In the genomic region with DNA sequence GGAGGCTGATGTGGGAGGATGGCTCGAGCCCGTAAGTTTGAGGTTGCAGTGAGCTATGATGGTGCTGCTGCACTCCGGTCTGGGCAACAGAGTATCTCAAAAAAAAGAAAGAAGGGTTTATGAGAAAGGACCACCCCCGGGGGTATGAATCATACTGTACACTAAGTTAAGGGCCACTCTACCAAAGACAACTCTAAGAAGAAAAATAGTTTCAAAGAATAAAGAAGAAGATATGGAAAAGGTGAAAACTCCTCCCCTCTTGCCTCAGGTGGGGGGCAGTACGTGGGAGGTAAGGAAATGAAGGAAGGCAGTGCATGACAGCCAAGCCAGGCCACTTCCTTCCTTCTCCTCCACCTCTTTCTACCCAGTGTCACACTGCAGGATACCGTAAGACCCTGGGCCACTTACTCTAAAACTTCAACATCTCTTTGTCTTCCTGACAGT, we compare ENCODE assay signal across 10 cellular contexts.
DNase-seq lines count a peak whose midpoint lies in the region; TF ChIP-seq lines count a peak whose summit lies in the region.
"Had no signal": no experiment of that assay in that cellular context is flagged by ENCODE, and none has a peak within 500 bp of the region (broad histone marks: within the 10 kb centered on the region; RNA-seq: fewer than 3 reads in every experiment).

No MANE protein-coding gene starts in this region.

- no peaks in the 10 kb centered on the region for H3K27me3 ChIP-seq in effector memory CD4-positive, alpha-beta T cell (replicated peaks; ENCODE audit: control insufficient read depth, insufficient read depth, low read length, poor library complexity, severe bottlenecking)
- H3K27me3 ChIP-seq in tibial nerve (no peaks in the 10 kb centered on the region), endodermal cell (ENCODE audit: control insufficient read depth, insufficient read depth, low read length, poor library complexity, severe bottlenecking) (peaks cover 56% of the 10 kb centered on the region)
- H3K27me3 ChIP-seq: gastroesophageal sphincter, ovary had no signal

- intact Hi-C loops in activated CD4-positive, alpha-beta T cell treated with anti-CD3 and anti-CD28 coated beads, Interleukin-2, amount 10 ng/mL, durations not matched to agents 24 days and 14 days (cut with micrococcal nuclease), result loop anchor here (10.0 kb wide), 2 partner anchors 218 to 348 kb away; no protein-coding TSS in a partner anchor

- peak; percentile 78 for DNase-seq in activated CD4-positive, alpha-beta T cell treated with anti-CD3 and anti-CD28 coated beads, Interleukin-2, amount 10 ng/mL, durations not matched to agents 24 days and 14 days
- DNase-seq in effector memory CD4-positive, alpha-beta T cell, result peak in 1 of 3 donors; percentile 19
- DNase-seq in stimulated activated CD8-positive, alpha-beta memory T cell treated with anti-CD3 and anti-CD28 coated beads, Interleukin-4, amount 100 ng/mL, for 48 hours, result peak; percentile 65
- DNase-seq in NCI-H1436 treated with DMSO at 0.1 percent for 48 hours (lab: John Stamatoyannopoulos, UW) (no peak), tibial nerve (ENCODE audit: low spot score in 2 of 2) (no peak), endodermal cell (no peak)
- DNase-seq: DMS53, ovary had no signal

- no peak overlapping the region for H3K9ac ChIP-seq in endodermal cell (ENCODE audit: extremely low read depth, low read length, poor library complexity, severe bottlenecking)

- no peaks in the 10 kb centered on the region for H3K36me3 ChIP-seq in effector memory CD4-positive, alpha-beta T cell (ENCODE audit: control insufficient read depth, insufficient read depth, low read length)
- H3K36me3 ChIP-seq in tibial nerve, result no peaks in the 10 kb centered on the region
- no peaks in the 10 kb centered on the region for H3K36me3 ChIP-seq in endodermal cell (ENCODE audit: control insufficient read depth, insufficient read depth, low read length)
- H3K36me3 ChIP-seq: ovary had no signal

- H3K9me3 ChIP-seq in effector memory CD4-positive, alpha-beta T cell (ENCODE audit: control insufficient read depth, low read length), result no peaks in the 10 kb centered on the region
- H3K9me3 ChIP-seq in tibial nerve (no peaks in the 10 kb centered on the region), endodermal cell (ENCODE audit: control insufficient read depth, low read length) (no peaks in the 10 kb centered on the region)
- H3K9me3 ChIP-seq: gastroesophageal sphincter, ovary had no signal

- H3K4me1 ChIP-seq in effector memory CD4-positive, alpha-beta T cell (ENCODE audit: control insufficient read depth, insufficient read depth, low read length, poor library complexity, severe bottlenecking), result peaks cover 92% of the 10 kb centered on the region
- peaks cover 0 to 38% (median 20%) of the 10 kb centered on the region in 4 donors for H3K4me1 ChIP-seq in tibial nerve
- peaks cover 4% of the 10 kb centered on the region for H3K4me1 ChIP-seq in endodermal cell (ENCODE audit: control insufficient read depth, insufficient read depth, low read length)

- H3K27me3 Mint-ChIP-seq in IgD-negative memory B cell, result no peaks in the 10 kb centered on the region
- H3K27me3 Mint-ChIP-seq in activated CD4-positive, alpha-beta T cell treated with anti-CD3 and anti-CD28 coated beads, Interleukin-2, amount 10 ng/mL, durations not matched to agents 24 days and 14 days, result no peaks in the 10 kb centered on the region
- peaks cover 36% of the 10 kb centered on the region for H3K27me3 Mint-ChIP-seq in endodermal cell (ENCODE audit: insufficient read depth)

- no peak for TF ChIP-seq CTCF in tibial nerve (IDR thresholded peaks at IDR 0.05)
- no peak for TF ChIP-seq CTCF in endodermal cell (conservative IDR thresholded peaks at IDR 0.05)

- 83 to 84% methylated on average over 6 of the region's 6 CpGs for WGBS in tibial nerve, 2 donors
- 95 to 100% methylated on average over 1 to 5 of the region's 6 CpGs for WGBS in endodermal cell (ENCODE audit: insufficient coverage in 1 of 2, insufficient read length in 1 of 2), 2 experiments

- H3K9me3 Mint-ChIP-seq in IgD-negative memory B cell (no peaks in the 10 kb centered on the region), endodermal cell (no peaks in the 10 kb centered on the region)
- no peaks in the 10 kb centered on the region for H3K9me3 Mint-ChIP-seq in activated CD4-positive, alpha-beta T cell treated with anti-CD3 and anti-CD28 coated beads, Interleukin-2, amount 10 ng/mL, durations not matched to agents 24 days and 14 days

- no peak for TF ChIP-seq EP300 in tibial nerve (IDR thresholded peaks at IDR 0.05)

- H3K27ac Mint-ChIP-seq in IgD-negative memory B cell (peak overlapping the region; percentile 58 to 95 (median 87)), endodermal cell (no peak overlapping the region)
- H3K27ac Mint-ChIP-seq in activated CD4-positive, alpha-beta T cell treated with anti-CD3 and anti-CD28 coated beads, Interleukin-2, amount 10 ng/mL, durations not matched to agents 24 days and 14 days, result peak overlapping the region; percentile 97

- H3K36me3 Mint-ChIP-seq in IgD-negative memory B cell, result peaks cover 7% of the 10 kb centered on the region
- peaks cover 27% of the 10 kb centered on the region for H3K36me3 Mint-ChIP-seq in activated CD4-positive, alpha-beta T cell treated with anti-CD3 and anti-CD28 coated beads, Interleukin-2, amount 10 ng/mL, durations not matched to agents 24 days and 14 days (ENCODE audit: low read depth)
- H3K36me3 Mint-ChIP-seq in endodermal cell (ENCODE audit: low read depth), result no peaks in the 10 kb centered on the region

- H3K4me3 ChIP-seq in effector memory CD4-positive, alpha-beta T cell (ENCODE audit: insufficient read depth, low read depth, low read length, poor library complexity, severe bottlenecking), result no peak overlapping the region
- H3K4me3 ChIP-seq in tibial nerve, result no peak overlapping the region
- no peak overlapping the region for H3K4me3 ChIP-seq in endodermal cell (ENCODE audit: low read length)
- H3K4me3 ChIP-seq: gastroesophageal sphincter, ovary had no signal

- H3K27ac ChIP-seq in effector memory CD4-positive, alpha-beta T cell (ENCODE audit: insufficient read depth, low read length, poor library complexity, severe bottlenecking), result peak overlapping the region; percentile 70
- H3K27ac ChIP-seq in tibial nerve (no peak overlapping the region), endodermal cell (ENCODE audit: low read depth, low read length) (no peak overlapping the region)
- H3K27ac ChIP-seq: gastroesophageal sphincter, ovary had no signal

- no peak for TF ChIP-seq POLR2A in tibial nerve (IDR thresholded peaks at IDR 0.05)

- H3K4me3 Mint-ChIP-seq in IgD-negative memory B cell (peak overlapping the region; percentile 31 to 88 (median 50)), endodermal cell (no peak overlapping the region)
- H3K4me3 Mint-ChIP-seq in activated CD4-positive, alpha-beta T cell treated with anti-CD3 and anti-CD28 coated beads, Interleukin-2, amount 10 ng/mL, durations not matched to agents 24 days and 14 days, result peak overlapping the region; percentile 84

- H3K4me1 Mint-ChIP-seq in IgD-negative memory B cell, result peaks cover 76 to 86% (median 82%) of the 10 kb centered on the region in 3 donors
- H3K4me1 Mint-ChIP-seq in activated CD4-positive, alpha-beta T cell treated with anti-CD3 and anti-CD28 coated beads, Interleukin-2, amount 10 ng/mL, durations not matched to agents 24 days and 14 days, result peaks cover 92% of the 10 kb centered on the region
- peaks cover 29% of the 10 kb centered on the region for H3K4me1 Mint-ChIP-seq in endodermal cell

Comparison
In these comparisons a context has a peak if more than half of its experiments do, and no peak if none do; other contexts are left out.
1. DNase-seq: peak in activated CD4-positive, alpha-beta T cell treated with anti-CD3 and anti-CD28 coated beads, Interleukin-2, amount 10 ng/mL, durations not matched to agents 24 days and 14 days (single experiment) and stimulated activated CD8-positive, alpha-beta memory T cell treated with anti-CD3 and anti-CD28 coated beads, Interleukin-4, amount 100 ng/mL, for 48 hours (single experiment); none in NCI-H1436 treated with DMSO at 0.1 percent for 48 hours (single experiment), tibial nerve (0 of 2) and endodermal cell (single experiment).